In the genomic region with DNA sequence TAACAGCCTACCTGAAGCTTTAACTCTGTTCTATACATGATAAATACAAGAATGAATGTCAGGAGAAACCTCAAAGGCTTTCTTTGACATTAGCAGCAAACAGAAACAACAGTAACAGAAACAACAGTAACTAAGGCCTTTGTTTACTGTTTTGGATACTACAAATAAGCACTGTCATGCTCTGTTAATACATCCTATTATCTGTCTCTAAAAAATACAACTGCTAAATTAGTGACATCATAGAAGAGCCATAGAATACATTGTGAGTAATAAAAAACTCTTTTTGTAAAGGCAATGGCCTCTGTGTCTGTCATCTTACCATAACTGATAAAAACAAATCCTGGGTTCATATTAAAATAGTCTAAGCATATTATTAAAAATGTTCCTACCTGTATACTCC, we compare ENCODE assay signal across 25 cellular contexts. TPM values are rescaled to one million over a fixed set of nuclear protein-coding genes. Genes with fewer than 3 reads are reported as not detected.
DNase-seq lines count a peak whose midpoint lies in the region; TF ChIP-seq lines count a peak whose summit lies in the region.
"Had no signal": no experiment of that assay in that cellular context is flagged by ENCODE, and none has a peak within 500 bp of the region (broad histone marks: within the 10 kb centered on the region; RNA-seq: fewer than 3 reads in every experiment).

No MANE protein-coding gene starts in this region.

- no peak for TF ChIP-seq CTCF in dorsolateral prefrontal cortex (IDR thresholded peaks at IDR 0.05 in 54 of 56, conservative IDR thresholded peaks at IDR 0.05 in 2 of 56; ENCODE audit: low read depth in 1 of 56, partially characterized antibody in 56 of 56)

- H3K4me2 ChIP-seq in Karpas-422 (ENCODE audit: low read depth, low read length, poor library complexity, severe bottlenecking): no peak overlapping the region
- H3K4me2 ChIP-seq: KMS-11 had no signal

- H3K27me3 ChIP-seq in Karpas-422 (ENCODE audit: low read length) (no peaks in the 10 kb centered on the region), dorsolateral prefrontal cortex (no peaks in the 10 kb centered on the region)
- H3K27me3 ChIP-seq: esophagus squamous epithelium had no signal

- no peak overlapping the region for H2AFZ ChIP-seq in Karpas-422 (ENCODE audit: low read length)

- H3K36me3 ChIP-seq in Karpas-422 (ENCODE audit: insufficient read depth, low read length): peaks cover 4% of the 10 kb centered on the region
- H3K36me3 ChIP-seq: esophagus squamous epithelium, lower lobe of right lung had no signal

- DNase-seq in DMS53 (lab: John Stamatoyannopoulos, UW) (peak; percentile 70), DMS53 treated with DMSO at 0.1 percent for 48 hours (lab: John Stamatoyannopoulos, UW; ENCODE audit: unreplicated experiment) (no peak), Karpas-422 (peak; percentile 33), dorsolateral prefrontal cortex (no peak), putamen (ENCODE audit: low spot score) (peak; percentile 63), GM19238 (ENCODE audit: insufficient read length, low spot score) (no peak), MV-4-11 (lab: John Stamatoyannopoulos, UW) (no peak)
- DNase-seq in activated CD8-positive, alpha-beta memory T cell treated with anti-CD3 and anti-CD28 coated beads, Interleukin-2, amount 50 U/mL, for 48 hours: no peak
- DNase-seq: 8988T; activated CD4-positive, alpha-beta memory T cell treated with anti-CD3 and anti-CD28 coated beads, Interleukin-2, amount 10 ng/mL, durations not matched to agents 7 days and 5 days; activated CD4-positive, alpha-beta T cell treated with anti-CD3 and anti-CD28 coated beads for 1 hour; activated CD8-positive, alpha-beta memory T cell treated with anti-CD3 and anti-CD28 coated beads, Interleukin-2, amount 50 U/mL, for 4 hours; activated naive CD4-positive, alpha-beta T cell treated with anti-CD3 and anti-CD28 coated beads, Interleukin-2, amount 50 U/mL, for 16 hours; Calu3; cerebellar nuclear complex; esophagus squamous epithelium; lower lobe of right lung; mucosa of descending colon; natural killer cell; NCI-H1436; occipital lobe; stimulated activated CD4-positive, alpha-beta T cell treated with anti-CD3 and anti-CD28 coated beads, Interleukin-15, amount 100 ng/mL, for 24 hours; stimulated activated CD4-positive, alpha-beta T cell treated with anti-CD3 and anti-CD28 coated beads, Interleukin-4, amount 100 ng/mL, for 4 hours; T-helper 2 cell had no signal

- no peaks in the 10 kb centered on the region for H3K9me2 ChIP-seq in Karpas-422 (replicated peaks; ENCODE audit: insufficient read depth, low read length)

- H4K20me1 ChIP-seq in Karpas-422 (ENCODE audit: insufficient read depth, low read depth, low read length): no peaks in the 10 kb centered on the region

- H3K27ac ChIP-seq in Karpas-422 (ENCODE audit: low read length) (no peak overlapping the region), dorsolateral prefrontal cortex (peak overlapping the region in 58 of 59 donors; percentile 30 to 100 (median 96))
- H3K27ac ChIP-seq: esophagus squamous epithelium, KMS-11, lower lobe of right lung had no signal

- H3K9me3 ChIP-seq in Karpas-422 (ENCODE audit: low read length): peaks cover 2% of the 10 kb centered on the region; the same call in 1 of the 2 replicates
- H3K9me3 ChIP-seq: esophagus squamous epithelium, lower lobe of right lung, mucosa of descending colon had no signal

- H3K9ac ChIP-seq in Karpas-422 (ENCODE audit: low read length): no peak overlapping the region
- H3K9ac ChIP-seq: KMS-11 had no signal

- peaks cover 12% of the 10 kb centered on the region for H3K4me1 ChIP-seq in Karpas-422 (ENCODE audit: low read length)

- peaks cover 10% of the 10 kb centered on the region for H3K79me2 ChIP-seq in Karpas-422 (ENCODE audit: low read length)

- H3K4me3 ChIP-seq in Karpas-422 (ENCODE audit: low read length) (no peak overlapping the region), dorsolateral prefrontal cortex (peak overlapping the region in 1 of 59 donors; percentile 18)
- H3K4me3 ChIP-seq: esophagus squamous epithelium, lower lobe of right lung, mucosa of descending colon had no signal

- intact Hi-C loops in dorsolateral prefrontal cortex (cut with DNase I): no loop called here

RNA-seq across cellular contexts. Expression of gene ZNF397, which starts 3.9 kb away (rescaled TPM):
- 31.7 and 36.4 TPM in 2 replicates for total RNA-seq in Karpas-422 (2014; rRNA removed; shearing (Covaris generic); ENCODE audit: low replicate concordance)
- 10 to 100 TPM; 32.9 to 72.7 (median 48.5) TPM for total RNA-seq in dorsolateral prefrontal cortex

RNA-seq across cellular contexts. Expression of gene ZSCAN30, which starts 53.1 kb away (rescaled TPM):
- 22.0 and 27.4 TPM in 2 replicates for total RNA-seq in Karpas-422 (2014; rRNA removed; shearing (Covaris generic); ENCODE audit: low replicate concordance)
- 10 to 100 TPM; 17.0 to 49.2 (median 28.7) TPM for total RNA-seq in dorsolateral prefrontal cortex

Comparison
In these comparisons a context has a peak if more than half of its experiments do, and no peak if none do; other contexts are left out.
1. DNase-seq: peak in DMS53 (single experiment), Karpas-422 (single experiment) and putamen (single experiment); none in DMS53 treated with DMSO at 0.1 percent for 48 hours (single experiment), dorsolateral prefrontal cortex (0 of 10), GM19238 (single experiment), activated CD8-positive, alpha-beta memory T cell treated with anti-CD3 and anti-CD28 coated beads, Interleukin-2, amount 50 U/mL, for 48 hours (single experiment) and MV-4-11 (single experiment).